28 cellular contexts compared by ENCODE assay signal in genomic region chr1:56934400-56935080, GRCh38. TPM values are rescaled to one million over a fixed set of nuclear protein-coding genes. Genes with fewer than 3 reads are reported as not detected.
DNase-seq lines count a peak whose midpoint lies in the region; ATAC-seq, FAIRE-seq and TF ChIP-seq lines count a peak whose summit lies in the region.
"Had no signal": no experiment of that assay in that cellular context is flagged by ENCODE, and none has a peak within 500 bp of the region (broad histone marks: within the 10 kb centered on the region; RNA-seq: fewer than 3 reads in every experiment).

No MANE protein-coding gene starts in this region.

- BruUV-seq in HepG2 (replicated peaks; lab: Mats Ljungman, UMichigan) = no TSS peak

- H3K4me3 ChIP-seq in HepG2 (replicated peaks in 1 of 3; ENCODE audit: insufficient read depth in 1 of 3, low read depth in 2 of 3, low read length in 3 of 3) (no peak overlapping the region), right lobe of liver (no peak overlapping the region), SJCRH30 (no peak overlapping the region), prostate gland (no peak overlapping the region), Peyer's patch (no peak overlapping the region)
- H3K4me3 ChIP-seq: breast epithelium, gastroesophageal sphincter, lung, testis had no signal

- no peak for FAIRE-seq in HepG2 (lab: Jason Lieb, UNC)
- FAIRE-seq: A204.1, D721Med, endothelial cell of umbilical vein had no signal

- in situ Hi-C loops in HepG2 (cut with HindIII; ENCODE audit: extremely low pct_ligation_motif_present, low pct_unique_long_range_greater_than_20kb) = no loop called here

- H3K27me3 ChIP-seq in HepG2 (ENCODE audit: control insufficient read depth in 1 of 2, insufficient read depth in 2 of 2, low read length in 2 of 2) = no peaks in the 10 kb centered on the region
- H3K27me3 ChIP-seq in right lobe of liver = no peaks in the 10 kb centered on the region
- no peaks in the 10 kb centered on the region for H3K27me3 ChIP-seq in SJCRH30
- H3K27me3 ChIP-seq in prostate gland (replicated peaks; ENCODE audit: insufficient read depth) = no peaks in the 10 kb centered on the region
- H3K27me3 ChIP-seq in Peyer's patch = no peaks in the 10 kb centered on the region
- H3K27me3 ChIP-seq: breast epithelium, testis had no signal

- CTCF ChIA-PET in HepG2 (lab: Yijun Ruan, JAX; ENCODE audit: low intra/inter-chr PET ratio, low total read pairs) = no interaction called here

- H3K9me3 ChIP-seq in HepG2 (ENCODE audit: low read length) = no peaks in the 10 kb centered on the region
- no peaks in the 10 kb centered on the region for H3K9me3 ChIP-seq in right lobe of liver
- no peaks in the 10 kb centered on the region for H3K9me3 ChIP-seq in SJCRH30 (replicated peaks)
- H3K9me3 ChIP-seq in prostate gland = no peaks in the 10 kb centered on the region
- H3K9me3 ChIP-seq in Peyer's patch = no peaks in the 10 kb centered on the region
- H3K9me3 ChIP-seq: breast epithelium, gastroesophageal sphincter, testis had no signal

- intact Hi-C loops in HepG2 (cut with micrococcal nuclease; ENCODE audit: unreplicated experiment) (no loop called here), right lobe of liver (cut with DNase I) (no loop called here), prostate gland (cut with DNase I) (no loop called here)

- POLR2A ChIA-PET in HepG2 (lab: Yijun Ruan, JAX) = no interaction called here

- no peak for TF ChIP-seq EP300 in HepG2 (IDR thresholded peaks at IDR 0.05; ENCODE audit: low read depth in 2 of 2, low read length in 2 of 2)
- no peak for TF ChIP-seq EP300 in HepG2 (CRISPR knock-in tag; IDR thresholded peaks at IDR 0.05; ENCODE audit: borderline replicate concordance)

- H3K27ac ChIP-seq in HepG2 (ENCODE audit: extremely low read length, insufficient read depth, low read length) (no peak overlapping the region), right lobe of liver (no peak overlapping the region), SJCRH30 (no peak overlapping the region), prostate gland (no peak overlapping the region), Peyer's patch (no peak overlapping the region)
- H3K27ac ChIP-seq: breast epithelium, C4-2B, gastroesophageal sphincter, testis had no signal

- H3K36me3 ChIP-seq in HepG2 (replicated peaks in 1 of 2; ENCODE audit: control insufficient read depth in 1 of 2, insufficient read depth in 2 of 2, low read length in 2 of 2) = no peaks in the 10 kb centered on the region
- peaks cover 0 to 55% (median 26%) of the 10 kb centered on the region in 4 donors for H3K36me3 ChIP-seq in right lobe of liver
- no peaks in the 10 kb centered on the region for H3K36me3 ChIP-seq in SJCRH30
- no peaks in the 10 kb centered on the region for H3K36me3 ChIP-seq in prostate gland
- H3K36me3 ChIP-seq in Peyer's patch = no peaks in the 10 kb centered on the region
- H3K36me3 ChIP-seq: breast epithelium, gastroesophageal sphincter had no signal

- no peak for ATAC-seq in HepG2
- ATAC-seq in right lobe of liver = no peak
- no peak for ATAC-seq in GM19328 (IDR thresholded peaks at IDR 0.05; ENCODE audit: unreplicated experiment)
- ATAC-seq: activated T-helper 17 cell treated with anti-CD3 and anti-CD28 coated beads, Interleukin-2, amount 50 U/mL, for 72 hours; gastroesophageal sphincter; sciatic nerve; stimulated activated memory B cell treated with anti-CD40 and anti-IgM and Interleukin-4, amounts not matched to agents 10 μg/mL and 1 μg/mL and 100 μg/mL, for 72 hours; T-cell had no signal

- H3K4me1 ChIP-seq in HepG2 (ENCODE audit: insufficient read depth, low read length) (no peaks in the 10 kb centered on the region), right lobe of liver (no peaks in the 10 kb centered on the region), SJCRH30 (peaks cover 9% of the 10 kb centered on the region; the same call in 1 of the 2 replicates), prostate gland (replicated peaks) (no peaks in the 10 kb centered on the region), Peyer's patch (no peaks in the 10 kb centered on the region)
- H3K4me1 ChIP-seq: breast epithelium, gastroesophageal sphincter, testis had no signal

- no peak overlapping the region for H3K4me2 ChIP-seq in HepG2 (ENCODE audit: low read depth, low read length)

- no peak overlapping the region for H3K9ac ChIP-seq in HepG2 (ENCODE audit: insufficient read depth, low read depth, low read length)

- TF ChIP-seq RAD21 in HepG2 (CRISPR knock-in tag; IDR thresholded peaks at IDR 0.05) = no peak

- no peak for TF ChIP-seq CTCF in HepG2 (CRISPR knock-in tag; IDR thresholded peaks at IDR 0.05)
- no peak for TF ChIP-seq CTCF in right lobe of liver (IDR thresholded peaks at IDR 0.05)
- TF ChIP-seq CTCF in prostate gland (IDR thresholded peaks at IDR 0.05) = no peak
- no peak for TF ChIP-seq CTCF in Peyer's patch (IDR thresholded peaks at IDR 0.05)

- no peak overlapping the region for H2AFZ ChIP-seq in HepG2 (ENCODE audit: low read length)

- WGBS in HepG2 (ENCODE audit: low lambda C conversion rate) = 100% methylated on average over 2 of the region's 2 CpGs
- WGBS in right lobe of liver (ENCODE audit: insufficient coverage, low coverage, low lambda C conversion rate, missing lambda C conversion rate) = 48% methylated on average over 2 of the region's 2 CpGs
- 67% methylated on average over 2 of the region's 2 CpGs for WGBS in prostate gland

- TF ChIP-seq POLR2A in HepG2 (IDR thresholded peaks at IDR 0.05; ENCODE audit: insufficient read depth in 1 of 2, low read depth in 2 of 2, low read length in 2 of 2) (no peak), right lobe of liver (IDR thresholded peaks at IDR 0.05) (no peak), prostate gland (IDR thresholded peaks at IDR 0.05) (no peak), Peyer's patch (IDR thresholded peaks at IDR 0.05) (no peak)

- no peaks in the 10 kb centered on the region for H3K79me2 ChIP-seq in HepG2 (ENCODE audit: insufficient read depth, low read length)

- DNase-seq in HepG2 (ENCODE audit: low spot score) (no peak), right lobe of liver (no peak), SJCRH30 (peak; percentile 7), fibroblast of peridontal ligament (ENCODE audit: extremely low read depth) (peak; percentile 88), stromal cell of bone marrow (ENCODE audit: low read depth) (peak; percentile 81), prostate gland (ENCODE audit: low spot score) (no peak), Peyer's patch (no peak)
- DNase-seq: activated CD4-positive, alpha-beta T cell treated with anti-CD3 and anti-CD28 coated beads, Interleukin-2, amount 10 ng/mL, durations not matched to agents 7 days and 5 days; activated naive CD8-positive, alpha-beta T cell treated with anti-CD3 and anti-CD28 coated beads, Interleukin-2, amount 10 ng/mL, durations not matched to agents 7 days and 5 days; NCI-H146; NCI-H2171; OCI-M1; SHP77; T-cell; testis had no signal

- no peaks in the 10 kb centered on the region for H4K20me1 ChIP-seq in HepG2 (ENCODE audit: insufficient read depth, low read length)

TF ChIP-seq in HepG2, 621 proteins besides CTCF, POLR2A, EP300 and RAD21 (continues in another document):
- TF ChIP-seq RFXANK (CRISPR knock-in tag; IDR thresholded peaks at IDR 0.05) = no peak

RNA-seq across cellular contexts. Expression of gene C8B, which starts 31.3 kb away (rescaled TPM):
- 3.3 and 8.4 TPM in 2 replicates for total RNA-seq in HepG2 (2016; rRNA removed; fragmentation: Illumina TruSeq; extraction: Trizol)
- 0.53 and 0.61 TPM in 2 replicates for total RNA-seq in HepG2 (2016; cell fraction: cytosol; rRNA removed; fragmentation: Illumina TruSeq; extraction: Trizol; ENCODE audit: low read depth)
- 5.1 and 7.4 TPM in 2 replicates for total RNA-seq in HepG2 (2016; cell fraction: insoluble cytoplasmic fraction; rRNA removed; fragmentation: Illumina TruSeq; extraction: Trizol)
- total RNA-seq in HepG2 (2016; cell fraction: membrane; rRNA removed; fragmentation: Illumina TruSeq; extraction: Trizol) = 1.4 and 1.8 TPM in 2 replicates
- total RNA-seq in HepG2 (2016; cell fraction: nucleus; rRNA removed; fragmentation: Illumina TruSeq; extraction: Trizol) = 6.6 and 7.4 TPM in 2 replicates
- 11.3 and 21.1 TPM in 2 replicates for polyA plus RNA-seq in HepG2 (2011; rRNA removed)
- 9.0 and 19.4 TPM in 2 replicates for polyA plus RNA-seq in HepG2 (2011; cell fraction: cytosol; rRNA removed)
- polyA plus RNA-seq in HepG2 (2011; cell fraction: nucleus; rRNA removed) = 9.1 and 11.3 TPM in 2 replicates
- 10.5 and 17.8 TPM in 2 replicates for polyA plus RNA-seq in HepG2 (2012)
- polyA plus RNA-seq in HepG2 (2016; cell fraction: cytosol; fragmentation: Illumina TruSeq; extraction: Trizol; ENCODE audit: low read depth) = 0.57 and 0.66 TPM in 2 replicates
- 3.7 and 3.8 TPM in 2 replicates for polyA plus RNA-seq in HepG2 (2016; cell fraction: insoluble cytoplasmic fraction; fragmentation: Illumina TruSeq; extraction: Trizol; ENCODE audit: low read depth)
- polyA plus RNA-seq in HepG2 (2016; cell fraction: membrane; fragmentation: Illumina TruSeq; extraction: Trizol; ENCODE audit: low read depth) = 1.2 and 1.4 TPM in 2 replicates
- 5.9 and 7.7 TPM in 2 replicates for polyA plus RNA-seq in HepG2 (2016; cell fraction: nucleus; fragmentation: Illumina TruSeq; extraction: Trizol; ENCODE audit: insufficient read depth, low read depth)
- polyA minus RNA-seq in HepG2 (2011; rRNA and poly(A)+ RNA removed; ENCODE audit: low replicate concordance) = 9.1 TPM in 1 of 2 replicates, not detected in the other
- 4.2 and 7.6 TPM in 2 replicates for polyA minus RNA-seq in HepG2 (2011; cell fraction: cytosol; rRNA and poly(A)+ RNA removed)
- polyA minus RNA-seq in HepG2 (2011; cell fraction: nucleus; rRNA and poly(A)+ RNA removed) = 4.8 and 11.1 TPM in 2 replicates
- 100 to 1,000 TPM; 289 to 573 (median 400) TPM for total RNA-seq in right lobe of liver
- not detected in 2 replicates for total RNA-seq in SJCRH30 (2014; rRNA removed; shearing (Covaris generic))
- total RNA-seq in prostate gland = not detected
- total RNA-seq in Peyer's patch = not detected
- total RNA-seq: activated CD4-positive, alpha-beta T cell treated with anti-CD3 and anti-CD28 coated beads, Interleukin-2, amount 10 ng/mL, durations not matched to agents 7 days and 5 days; activated naive CD8-positive, alpha-beta T cell treated with anti-CD3 and anti-CD28 coated beads, Interleukin-2, amount 10 ng/mL, durations not matched to agents 7 days and 5 days; activated T-helper 17 cell treated with anti-CD3 and anti-CD28 coated beads, Interleukin-2, amount 50 U/mL, for 72 hours; breast epithelium; endothelial cell of umbilical vein; gastroesophageal sphincter; kidney epithelial cell; osteocyte; sciatic nerve had no signal
- polyA plus RNA-seq: endothelial cell of umbilical vein had no signal

Comparison
In these comparisons a context has a peak if more than half of its experiments do, and no peak if none do; other contexts are left out.
1. RNA of gene C8B, which starts 31.3 kb away (total RNA-seq): 289 to 573 TPM in right lobe of liver; 0.53 to 8.4 TPM in HepG2, not detected in SJCRH30, not detected in prostate gland and not detected in Peyer's patch; every median in the first group is over 10 times any median in the second.
2. DNase-seq: peak in SJCRH30 (2 of 2), fibroblast of peridontal ligament (single experiment) and stromal cell of bone marrow (single experiment); none in HepG2 (single experiment), right lobe of liver (0 of 3), prostate gland (single experiment) and Peyer's patch (0 of 3).